17 cellular contexts compared by ENCODE assay signal in genomic region chr12:69150083-69150795, GRCh38.
DNase-seq lines count a peak whose midpoint lies in the region; ATAC-seq and TF ChIP-seq lines count a peak whose summit lies in the region.
"Had no signal": no experiment of that assay in that cellular context is flagged by ENCODE, and none has a peak within 500 bp of the region (broad histone marks: within the 10 kb centered on the region; RNA-seq: fewer than 3 reads in every experiment).

No MANE protein-coding gene starts in this region.

- H3K9me3 Mint-ChIP-seq in MCF 10A (ENCODE audit: unreplicated experiment), result no peaks in the 10 kb centered on the region
- no peaks in the 10 kb centered on the region for H3K9me3 Mint-ChIP-seq in activated naive CD8-positive, alpha-beta T cell treated with anti-CD3 and anti-CD28 coated beads for 36 hours
- H3K9me3 Mint-ChIP-seq: CD4-positive, CD25-positive, alpha-beta regulatory T cell had no signal

- no peak overlapping the region for H3K4me3 Mint-ChIP-seq in MCF 10A (ENCODE audit: unreplicated experiment)
- H3K4me3 Mint-ChIP-seq in activated naive CD8-positive, alpha-beta T cell treated with anti-CD3 and anti-CD28 coated beads for 36 hours, result no peak overlapping the region
- H3K4me3 Mint-ChIP-seq: CD4-positive, CD25-positive, alpha-beta regulatory T cell had no signal

- H3K36me3 ChIP-seq in body of pancreas (replicated peaks in 1 of 2; ENCODE audit: insufficient read depth in 1 of 2, low read depth in 2 of 2) (no peaks in the 10 kb centered on the region), prostate gland (no peaks in the 10 kb centered on the region)

- no peak overlapping the region for H3K27ac Mint-ChIP-seq in MCF 10A (ENCODE audit: low read depth, unreplicated experiment)
- no peak overlapping the region for H3K27ac Mint-ChIP-seq in activated naive CD8-positive, alpha-beta T cell treated with anti-CD3 and anti-CD28 coated beads for 36 hours
- H3K27ac Mint-ChIP-seq: CD4-positive, CD25-positive, alpha-beta regulatory T cell had no signal

- H3K27ac ChIP-seq in body of pancreas (peak overlapping the region in 3 of 4 donors; percentile 62 to 74 (median 66)), prostate gland (no peak overlapping the region)

- H3K4me1 Mint-ChIP-seq in MCF 10A (ENCODE audit: insufficient read depth, unreplicated experiment), result peaks cover 11% of the 10 kb centered on the region
- H3K4me1 Mint-ChIP-seq in activated naive CD8-positive, alpha-beta T cell treated with anti-CD3 and anti-CD28 coated beads for 36 hours, result peaks cover 20% of the 10 kb centered on the region

- H3K4me3 ChIP-seq in body of pancreas (no peak overlapping the region), prostate gland (no peak overlapping the region)
- H3K4me3 ChIP-seq: K562 had no signal

- TF ChIP-seq EP300 in Ishikawa (IDR thresholded peaks at IDR 0.05; ENCODE audit: borderline replicate concordance), result no peak

- TF ChIP-seq POLR2A in body of pancreas (IDR thresholded peaks at IDR 0.05) (no peak), prostate gland (IDR thresholded peaks at IDR 0.05) (no peak)

- no peaks in the 10 kb centered on the region for H3K9me3 ChIP-seq in body of pancreas
- H3K9me3 ChIP-seq in prostate gland, result no peaks in the 10 kb centered on the region

- POLR2A ChIA-PET in MCF 10A (lab: Yijun Ruan, JAX), result no interaction called here

- TF ChIP-seq RAD21 in Ishikawa (IDR thresholded peaks at IDR 0.05; ENCODE audit: low read depth), result no peak

- WGBS in body of pancreas, 2 donors, result 10 to 31% methylated on average over 3 to 4 of the region's 4 CpGs
- 37% methylated on average over 4 of the region's 4 CpGs for WGBS in prostate gland

- H3K4me1 ChIP-seq in body of pancreas, result peaks cover 49% of the 10 kb centered on the region
- H3K4me1 ChIP-seq in prostate gland (replicated peaks), result no peaks in the 10 kb centered on the region

- no peaks in the 10 kb centered on the region for H3K27me3 ChIP-seq in body of pancreas
- H3K27me3 ChIP-seq in prostate gland (replicated peaks; ENCODE audit: insufficient read depth), result no peaks in the 10 kb centered on the region

- CTCF ChIA-PET in MCF 10A (lab: Yijun Ruan, JAX), result interaction anchor here (0.6 to 0.8 kb wide), 2 partner anchors 263 to 1221 kb away, joined by 3 read pairs; no protein-coding TSS in a partner anchor

- ATAC-seq in body of pancreas (peak; percentile 65), left lobe of liver (peak; percentile 62), HG03025 (IDR thresholded peaks at IDR 0.05; ENCODE audit: low FRiP score, unreplicated experiment) (no peak)
- ATAC-seq: K562, Panc1, Right ventricle myocardium inferior had no signal

- intact Hi-C loops in body of pancreas (cut with DNase I) (no loop called here), prostate gland (cut with DNase I) (loop anchor here (5.0 to 10.0 kb wide), 4 partner anchors 85 to 315 kb away; no protein-coding TSS in a partner anchor), MCF 10A (cut with micrococcal nuclease) (loop anchor here (10.0 kb wide), 1 partner anchor 485 kb away; no protein-coding TSS in a partner anchor)

- TF ChIP-seq CTCF in body of pancreas (IDR thresholded peaks at IDR 0.05), result no peak
- no peak for TF ChIP-seq CTCF in prostate gland (IDR thresholded peaks at IDR 0.05)
- no peak for TF ChIP-seq CTCF in MCF 10A (IDR thresholded peaks at IDR 0.05; ENCODE audit: unreplicated experiment)

- H3K27me3 Mint-ChIP-seq in MCF 10A (ENCODE audit: insufficient read depth, unreplicated experiment), result no peaks in the 10 kb centered on the region
- H3K27me3 Mint-ChIP-seq in activated naive CD8-positive, alpha-beta T cell treated with anti-CD3 and anti-CD28 coated beads for 36 hours, result no peaks in the 10 kb centered on the region

- no peaks in the 10 kb centered on the region for H3K36me3 Mint-ChIP-seq in MCF 10A (ENCODE audit: insufficient read depth, unreplicated experiment)
- no peaks in the 10 kb centered on the region for H3K36me3 Mint-ChIP-seq in activated naive CD8-positive, alpha-beta T cell treated with anti-CD3 and anti-CD28 coated beads for 36 hours
- H3K36me3 Mint-ChIP-seq: CD4-positive, CD25-positive, alpha-beta regulatory T cell had no signal

- peak; percentile 27 to 61 (median 28) for DNase-seq in body of pancreas
- DNase-seq in left lobe of liver (ENCODE audit: low spot score), result no peak
- peak; percentile 13 for DNase-seq in prostate gland (ENCODE audit: low spot score)
- no peak for DNase-seq in NK-92 (lab: John Stamatoyannopoulos, UW; ENCODE audit: unreplicated experiment)
- DNase-seq in MCF 10A (ENCODE audit: unreplicated experiment), result no peak
- no peak for DNase-seq in activated naive CD8-positive, alpha-beta T cell treated with anti-CD3 and anti-CD28 coated beads for 36 hours
- DNase-seq: CD4-positive, CD25-positive, alpha-beta regulatory T cell; EL; GF-D8; NCI-H1092 treated with DMSO at 0.1 percent for 48 hours; NCI-H1930; NCI-H748 treated with DMSO at 0.1 percent for 48 hours had no signal

- no TSS peak for BruUV-seq in MCF 10A (replicated peaks; lab: Mats Ljungman, UMichigan)

TF ChIP-seq in Ishikawa, 13 proteins besides CTCF, POLR2A, EP300 and RAD21:
- TF ChIP-seq USF1 (IDR thresholded peaks at IDR 0.05) (peak; percentile 30; the same call in 1 of the 2 replicates), REST (IDR thresholded peaks at IDR 0.05; ENCODE audit: low read depth) (no peak)

Comparison
In these comparisons a context has a peak if more than half of its experiments do, and no peak if none do; other contexts are left out.
1. DNase-seq: peak in body of pancreas (4 of 4) and prostate gland (single experiment); none in left lobe of liver (single experiment), NK-92 (single experiment), MCF 10A (single experiment) and activated naive CD8-positive, alpha-beta T cell treated with anti-CD3 and anti-CD28 coated beads for 36 hours (single experiment).
2. H3K27ac ChIP-seq: peak in body of pancreas (3 of 4); none in prostate gland (0 of 2).